ENCODE assay signal across 12 cellular contexts in the genomic region with DNA sequence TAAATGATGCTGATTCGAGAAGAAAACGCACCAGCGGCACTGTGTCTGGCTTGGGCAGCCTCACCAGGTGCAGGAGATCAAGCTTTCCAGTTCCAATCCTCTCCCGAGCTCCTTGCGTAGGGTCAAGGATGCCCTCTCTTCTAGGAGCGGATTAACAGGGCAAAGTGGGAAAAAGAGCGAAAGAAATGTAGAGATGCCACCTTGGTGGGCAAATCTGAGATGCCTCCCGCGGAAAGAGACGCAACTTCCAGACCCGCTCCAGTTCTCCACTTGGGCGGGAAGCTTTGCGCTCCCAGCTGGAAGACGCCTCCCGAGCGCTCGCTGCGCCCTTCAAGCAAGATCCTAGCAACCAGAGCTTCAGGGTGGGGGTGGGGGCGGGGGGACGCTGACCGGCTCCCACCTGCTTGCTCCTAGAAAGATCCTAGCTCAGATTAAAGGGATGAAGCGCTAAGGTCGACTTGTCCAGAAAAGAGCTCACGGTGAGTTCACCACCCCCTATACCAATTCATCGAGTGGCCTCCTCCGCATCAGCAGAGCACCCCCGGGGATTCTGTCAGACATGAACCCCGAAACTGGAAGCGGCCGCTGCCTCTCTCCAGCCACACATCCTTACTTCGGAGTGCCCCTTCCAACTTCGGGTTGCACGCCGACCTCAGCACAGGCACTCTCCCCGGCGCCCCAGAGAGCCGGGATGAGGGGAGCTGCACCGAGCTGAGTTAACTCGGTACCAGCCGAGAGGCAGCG. TPM values are rescaled to one million over a fixed set of nuclear protein-coding genes. Genes with fewer than 3 reads are reported as not detected.
DNase-seq lines count a peak whose midpoint lies in the region; ATAC-seq, FAIRE-seq and TF ChIP-seq lines count a peak whose summit lies in the region.
"Had no signal": no experiment of that assay in that cellular context is flagged by ENCODE, and none has a peak within 500 bp of the region (broad histone marks: within the 10 kb centered on the region; RNA-seq: fewer than 3 reads in every experiment).

No MANE protein-coding gene starts in this region.

- H3K79me2 ChIP-seq in osteoblast (ENCODE audit: insufficient read depth, low read length): no peaks in the 10 kb centered on the region

- no peak overlapping the region for H2AFZ ChIP-seq in osteoblast (ENCODE audit: low read length)

- DNase-seq in GM10248 (ENCODE audit: extremely low spot score): peak; percentile 10
- DNase-seq in esophagus squamous epithelium (lab: John Stamatoyannopoulos, UW): no peak
- peak; percentile 62 for DNase-seq in osteoblast (ENCODE audit: insufficient read length, low spot score, missing footprints)
- no peak for DNase-seq in H54 (ENCODE audit: insufficient read length, low spot score)
- DNase-seq in COLO829 (ENCODE audit: low spot score): no peak
- no peak for DNase-seq in hepatic stellate cell (ENCODE audit: low spot score)
- DNase-seq: GOT3, NCI-H1694 had no signal

- H3K9me3 ChIP-seq in HUES6 (ENCODE audit: control insufficient read depth, insufficient read depth, low read depth, low read length) (no peaks in the 10 kb centered on the region), esophagus squamous epithelium (no peaks in the 10 kb centered on the region), osteoblast (ENCODE audit: low read depth, low read length) (no peaks in the 10 kb centered on the region)

- peak overlapping the region; percentile 67 for H3K4me3 ChIP-seq in HUES6 (ENCODE audit: low read depth, low read length)
- peak overlapping the region in 3 of 4 donors; percentile 22 to 55 (median 33) for H3K4me3 ChIP-seq in esophagus squamous epithelium
- H3K4me3 ChIP-seq in osteoblast (ENCODE audit: insufficient read depth, low read length): no peak overlapping the region

- TF ChIP-seq POLR2A in esophagus squamous epithelium (IDR thresholded peaks at IDR 0.05): no peak
- TF ChIP-seq POLR2A in H54 (IDR thresholded peaks at IDR 0.05; ENCODE audit: low read depth, low read length): no peak

- POLR2A ChIA-PET in GM10248 (lab: Yijun Ruan, JAX): no interaction called here

- no peak for FAIRE-seq in H54 (lab: Jason Lieb, UNC)
- FAIRE-seq: small intestine had no signal

- ATAC-seq in SK-N-SH treated with all-trans-retinoic acid at 6 μM for 48 hours: no peak

- H3K4me1 ChIP-seq in HUES6 (ENCODE audit: control insufficient read depth, insufficient read depth, low read length) (peaks cover 4% of the 10 kb centered on the region; the same call in 1 of the 2 replicates), esophagus squamous epithelium (peaks cover 0 to 20% (median 0%) of the 10 kb centered on the region in 3 donors), osteoblast (ENCODE audit: insufficient read depth, low read length) (no peaks in the 10 kb centered on the region)

- WGBS in esophagus squamous epithelium, 2 donors: 11% methylated on average over 18 to 19 of the region's 41 CpGs

- intact Hi-C loops in esophagus squamous epithelium (cut with DNase I): no loop called here

- CTCF ChIA-PET in GM10248 (lab: Yijun Ruan, JAX): interaction anchor here (2.1 kb wide), 1 partner anchor 38 kb away, joined by 5 read pairs; no protein-coding TSS in a partner anchor

- H3K4me2 ChIP-seq in osteoblast (ENCODE audit: insufficient read depth, low read length): no peak overlapping the region

- H3K9ac ChIP-seq in HUES6 (ENCODE audit: low read length): no peak overlapping the region

- TF ChIP-seq CTCF in GM10248 (IDR thresholded peaks at IDR 0.05; ENCODE audit: control extremely low read depth, extremely low read depth, low read depth, missing control alignments): no peak
- no peak for TF ChIP-seq CTCF in esophagus squamous epithelium (IDR thresholded peaks at IDR 0.05)
- no peak for TF ChIP-seq CTCF in osteoblast (IDR thresholded peaks at IDR 0.05; ENCODE audit: extremely low read depth, low read depth, low read length)

- H3K27me3 ChIP-seq in HUES6 (ENCODE audit: control insufficient read depth, insufficient read depth, low read length): peaks cover 64% of the 10 kb centered on the region
- peaks cover 0 to 92% (median 8%) of the 10 kb centered on the region in 4 donors for H3K27me3 ChIP-seq in esophagus squamous epithelium
- peaks cover 44% of the 10 kb centered on the region for H3K27me3 ChIP-seq in osteoblast (ENCODE audit: insufficient read depth, low read length)

- H3K27ac ChIP-seq in HUES6 (ENCODE audit: low read depth, low read length): no peak overlapping the region
- no peak overlapping the region for H3K27ac ChIP-seq in esophagus squamous epithelium
- no peak overlapping the region for H3K27ac ChIP-seq in osteoblast (ENCODE audit: low read depth, low read length)

- H4K20me1 ChIP-seq in osteoblast (ENCODE audit: insufficient read depth, low read length): no peaks in the 10 kb centered on the region

- H3K36me3 ChIP-seq in HUES6 (ENCODE audit: control insufficient read depth, insufficient read depth, low read length) (no peaks in the 10 kb centered on the region), esophagus squamous epithelium (no peaks in the 10 kb centered on the region), osteoblast (ENCODE audit: insufficient read depth, low read length) (no peaks in the 10 kb centered on the region)

TF ChIP-seq in SK-N-SH treated with all-trans-retinoic acid at 6 μM for 48 hours, 23 proteins besides CTCF, POLR2A, EP300 and RAD21 (continues in another document):
- TF ChIP-seq, protein P1, sequence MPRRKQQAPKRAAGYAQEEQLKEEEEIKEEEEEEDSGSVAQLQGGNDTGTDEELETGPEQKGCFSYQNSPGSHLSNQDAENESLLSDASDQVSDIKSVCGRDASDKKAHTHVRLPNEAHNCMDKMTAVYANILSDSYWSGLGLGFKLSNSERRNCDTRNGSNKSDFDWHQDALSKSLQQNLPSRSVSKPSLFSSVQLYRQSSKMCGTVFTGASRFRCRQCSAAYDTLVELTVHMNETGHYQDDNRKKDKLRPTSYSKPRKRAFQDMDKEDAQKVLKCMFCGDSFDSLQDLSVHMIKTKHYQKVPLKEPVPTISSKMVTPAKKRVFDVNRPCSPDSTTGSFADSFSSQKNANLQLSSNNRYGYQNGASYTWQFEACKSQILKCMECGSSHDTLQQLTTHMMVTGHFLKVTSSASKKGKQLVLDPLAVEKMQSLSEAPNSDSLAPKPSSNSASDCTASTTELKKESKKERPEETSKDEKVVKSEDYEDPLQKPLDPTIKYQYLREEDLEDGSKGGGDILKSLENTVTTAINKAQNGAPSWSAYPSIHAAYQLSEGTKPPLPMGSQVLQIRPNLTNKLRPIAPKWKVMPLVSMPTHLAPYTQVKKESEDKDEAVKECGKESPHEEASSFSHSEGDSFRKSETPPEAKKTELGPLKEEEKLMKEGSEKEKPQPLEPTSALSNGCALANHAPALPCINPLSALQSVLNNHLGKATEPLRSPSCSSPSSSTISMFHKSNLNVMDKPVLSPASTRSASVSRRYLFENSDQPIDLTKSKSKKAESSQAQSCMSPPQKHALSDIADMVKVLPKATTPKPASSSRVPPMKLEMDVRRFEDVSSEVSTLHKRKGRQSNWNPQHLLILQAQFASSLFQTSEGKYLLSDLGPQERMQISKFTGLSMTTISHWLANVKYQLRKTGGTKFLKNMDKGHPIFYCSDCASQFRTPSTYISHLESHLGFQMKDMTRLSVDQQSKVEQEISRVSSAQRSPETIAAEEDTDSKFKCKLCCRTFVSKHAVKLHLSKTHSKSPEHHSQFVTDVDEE (CRISPR knock-in tag; IDR thresholded peaks at IDR 0.05): no peak
- TF ChIP-seq OSR1 (CRISPR knock-in tag; IDR thresholded peaks at IDR 0.05) (no peak), BACH2 (CRISPR knock-in tag; IDR thresholded peaks at IDR 0.05; ENCODE audit: borderline replicate concordance) (no peak), ZFP3 (CRISPR knock-in tag; IDR thresholded peaks at IDR 0.05) (no peak), RARB (CRISPR knock-in tag; IDR thresholded peaks at IDR 0.05) (no peak), ESRRG (CRISPR knock-in tag; IDR thresholded peaks at IDR 0.05) (no peak), ARNTL (CRISPR knock-in tag; IDR thresholded peaks at IDR 0.05; ENCODE audit: borderline replicate concordance, low read depth) (no peak), PPARA (CRISPR knock-in tag; IDR thresholded peaks at IDR 0.05; ENCODE audit: borderline replicate concordance) (no peak), ZNF8 (CRISPR knock-in tag; IDR thresholded peaks at IDR 0.05) (no peak), ZC3H10 (CRISPR knock-in tag; IDR thresholded peaks at IDR 0.05) (no peak), TCF4 (CRISPR knock-in tag; IDR thresholded peaks at IDR 0.05; ENCODE audit: borderline replicate concordance) (no peak), GLIS3 (CRISPR knock-in tag; IDR thresholded peaks at IDR 0.05) (no peak)
- TF ChIP-seq, protein P2, sequence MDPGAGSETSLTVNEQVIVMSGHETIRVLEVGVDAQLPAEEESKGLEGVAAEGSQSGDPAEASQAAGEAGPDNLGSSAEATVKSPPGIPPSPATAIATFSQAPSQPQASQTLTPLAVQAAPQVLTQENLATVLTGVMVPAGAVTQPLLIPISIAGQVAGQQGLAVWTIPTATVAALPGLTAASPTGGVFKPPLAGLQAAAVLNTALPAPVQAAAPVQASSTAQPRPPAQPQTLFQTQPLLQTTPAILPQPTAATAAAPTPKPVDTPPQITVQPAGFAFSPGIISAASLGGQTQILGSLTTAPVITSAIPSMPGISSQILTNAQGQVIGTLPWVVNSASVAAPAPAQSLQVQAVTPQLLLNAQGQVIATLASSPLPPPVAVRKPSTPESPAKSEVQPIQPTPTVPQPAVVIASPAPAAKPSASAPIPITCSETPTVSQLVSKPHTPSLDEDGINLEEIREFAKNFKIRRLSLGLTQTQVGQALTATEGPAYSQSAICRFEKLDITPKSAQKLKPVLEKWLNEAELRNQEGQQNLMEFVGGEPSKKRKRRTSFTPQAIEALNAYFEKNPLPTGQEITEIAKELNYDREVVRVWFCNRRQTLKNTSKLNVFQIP (CRISPR knock-in tag; IDR thresholded peaks at IDR 0.05; ENCODE audit: borderline replicate concordance, low read depth): no peak
- TF ChIP-seq, protein P3, sequence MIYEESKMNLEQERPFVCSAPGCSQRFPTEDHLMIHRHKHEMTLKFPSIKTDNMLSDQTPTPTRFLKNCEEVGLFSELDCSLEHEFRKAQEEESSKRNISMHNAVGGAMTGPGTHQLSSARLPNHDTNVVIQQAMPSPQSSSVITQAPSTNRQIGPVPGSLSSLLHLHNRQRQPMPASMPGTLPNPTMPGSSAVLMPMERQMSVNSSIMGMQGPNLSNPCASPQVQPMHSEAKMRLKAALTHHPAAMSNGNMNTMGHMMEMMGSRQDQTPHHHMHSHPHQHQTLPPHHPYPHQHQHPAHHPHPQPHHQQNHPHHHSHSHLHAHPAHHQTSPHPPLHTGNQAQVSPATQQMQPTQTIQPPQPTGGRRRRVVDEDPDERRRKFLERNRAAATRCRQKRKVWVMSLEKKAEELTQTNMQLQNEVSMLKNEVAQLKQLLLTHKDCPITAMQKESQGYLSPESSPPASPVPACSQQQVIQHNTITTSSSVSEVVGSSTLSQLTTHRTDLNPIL (CRISPR knock-in tag; IDR thresholded peaks at IDR 0.05; ENCODE audit: low read depth): no peak

RNA-seq across cellular contexts. Expression of a gene that starts 0.8 kb away (rescaled TPM):
- total RNA-seq in esophagus squamous epithelium (under 1 TPM in 2 of 4 donors, not detected in 2; 0.19 to 0.59 TPM), osteoblast (not detected in 2 replicates)
- total RNA-seq: T-helper 2 cell treated with Interferon-gamma antibody and Interleukin-4, amounts not matched to agents 100 ng/mL and 5 ng/mL, for 36 hours had no signal

Comparison
In these comparisons a context has a peak if more than half of its experiments do, and no peak if none do; other contexts are left out.
1. DNase-seq: peak in GM10248 (single experiment) and osteoblast (single experiment); none in esophagus squamous epithelium (single experiment), H54 (single experiment), COLO829 (single experiment) and hepatic stellate cell (single experiment).